Comparison of ENCODE assay signal across 25 cellular contexts in the genomic region with DNA sequence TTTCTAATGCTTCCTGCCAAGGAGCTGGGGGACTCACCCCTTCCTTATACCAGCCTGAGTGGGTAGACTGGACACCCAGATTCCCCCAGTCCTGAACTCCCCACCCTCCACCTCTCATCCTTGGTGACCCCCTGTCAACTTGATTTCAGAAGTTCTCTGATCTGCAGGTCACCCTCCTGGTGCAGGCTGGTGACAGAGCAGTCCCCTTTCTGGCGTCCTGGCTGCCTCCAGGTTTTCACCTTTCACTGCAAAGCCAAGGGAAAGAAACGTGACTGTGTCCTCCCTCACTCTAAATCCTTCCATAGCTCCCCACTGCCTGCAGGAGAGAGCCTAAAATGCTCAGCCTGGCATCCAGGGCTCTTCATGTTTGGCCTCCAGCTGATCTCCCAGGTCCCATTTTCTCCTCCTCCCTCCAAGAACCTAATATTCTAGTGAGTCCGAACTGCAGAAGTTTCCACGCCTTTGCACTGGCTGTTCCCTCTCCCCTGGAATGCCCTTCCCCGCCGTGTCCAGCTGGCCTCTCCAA. TPM values are rescaled to one million over a fixed set of nuclear protein-coding genes. Genes with fewer than 3 reads are reported as not detected.
A peak's percentile ranks its signal among the peaks of the same experiment; 100 is the strongest.
DNase-seq lines count a peak whose midpoint lies in the region; ATAC-seq, FAIRE-seq and TF ChIP-seq lines count a peak whose summit lies in the region.
"Had no signal": no experiment of that assay in that cellular context is flagged by ENCODE, and none has a peak within 500 bp of the region (broad histone marks: within the 10 kb centered on the region; RNA-seq: fewer than 3 reads in every experiment).

No MANE protein-coding gene starts in this region.

- no peak overlapping the region for H3K4ac ChIP-seq in H1 (replicated peaks; ENCODE audit: insufficient read length, low read depth, low read length)

- H2BK5ac ChIP-seq in H1 (ENCODE audit: low read depth, low read length): no peak overlapping the region

- H3K27ac ChIP-seq in H1 (ENCODE audit: low read depth, low read length): no peak overlapping the region
- H3K27ac ChIP-seq: BLaER1 had no signal

- no peak overlapping the region for H2BK20ac ChIP-seq in H1 (ENCODE audit: low read length)

- no peaks in the 10 kb centered on the region for H4K20me1 ChIP-seq in H1 (replicated peaks in 1 of 2; ENCODE audit: control insufficient read depth in 1 of 2, insufficient read depth in 2 of 2, low read length in 2 of 2)
- H4K20me1 ChIP-seq: BLaER1 had no signal

- H3K4me3 Mint-ChIP-seq in WTC11: no peak overlapping the region
- no peak overlapping the region for H3K4me3 Mint-ChIP-seq in stimulated activated effector memory CD8-positive, alpha-beta T cell treated with anti-CD3 and anti-CD28 coated beads, Interleukin-12 subunit alpha, Interleukin-12 subunit beta, amount 100 ng/mL, for 72 hours
- H3K4me3 Mint-ChIP-seq: HFFc6 had no signal

- peaks cover 3% of the 10 kb centered on the region; the same call in 1 of the 2 replicates for H3K9me3 Mint-ChIP-seq in WTC11
- no peaks in the 10 kb centered on the region for H3K9me3 Mint-ChIP-seq in stimulated activated effector memory CD8-positive, alpha-beta T cell treated with anti-CD3 and anti-CD28 coated beads, Interleukin-12 subunit alpha, Interleukin-12 subunit beta, amount 100 ng/mL, for 72 hours

- H3K27ac Mint-ChIP-seq in WTC11: no peak overlapping the region
- peak overlapping the region; percentile 35 for H3K27ac Mint-ChIP-seq in stimulated activated effector memory CD8-positive, alpha-beta T cell treated with anti-CD3 and anti-CD28 coated beads, Interleukin-12 subunit alpha, Interleukin-12 subunit beta, amount 100 ng/mL, for 72 hours
- H3K27ac Mint-ChIP-seq: CD4-positive, CD25-positive, alpha-beta regulatory T cell; HFFc6 had no signal

- H3K23me2 ChIP-seq in H1 (ENCODE audit: low read depth, low read length): peaks cover 6% of the 10 kb centered on the region; the same call in 1 of the 2 replicates

- H2BK15ac ChIP-seq in H1 (ENCODE audit: low read length): no peak overlapping the region

- H3K79me1 ChIP-seq in H1 (ENCODE audit: low read depth, low read length): no peaks in the 10 kb centered on the region

- POLR2A ChIA-PET in WTC11 (lab: Charles Lee): no interaction called here
- POLR2A ChIA-PET in H1 (lab: Charles Lee; ENCODE audit: partially characterized antibody): interaction anchor here (0.7 to 1.7 kb wide), 4 partner anchors 10 to 242 kb away, joined by 3 to 7 read pairs (median 4); partner anchors contain the start of gene EEF2

- TF ChIP-seq POLR2A in H1 (IDR thresholded peaks at IDR 0.05; ENCODE audit: control extremely low read depth in 1 of 2, low read depth in 2 of 2, low read length in 2 of 2): no peak

- TF ChIP-seq CTCF in WTC11 (IDR thresholded peaks at IDR 0.05) (no peak), H1 (IDR thresholded peaks at IDR 0.05; ENCODE audit: control extremely low read depth in 1 of 3, insufficient read depth in 1 of 3, low read depth in 1 of 3, low read length in 3 of 3) (no peak)

- 80% methylated on average over 6 of the region's 6 CpGs; no CpG with 5 or more reads in 1 of the 2 experiments for WGBS in H1 (ENCODE audit: extremely low coverage in 1 of 2, insufficient coverage in 1 of 2, insufficient read length in 1 of 2, insufficient replicate concordance in 2 of 2, low coverage in 1 of 2, low lambda C conversion rate in 2 of 2, missing lambda C conversion rate in 1 of 2), 2 experiments

- H4K91ac ChIP-seq in H1 (replicated peaks; ENCODE audit: insufficient read length, low read length): no peak overlapping the region

- no peak overlapping the region for H3K56ac ChIP-seq in H1 (replicated peaks; ENCODE audit: insufficient read length, low read depth, low read length)

- H3K4me1 Mint-ChIP-seq in WTC11: no peaks in the 10 kb centered on the region
- H3K4me1 Mint-ChIP-seq in stimulated activated effector memory CD8-positive, alpha-beta T cell treated with anti-CD3 and anti-CD28 coated beads, Interleukin-12 subunit alpha, Interleukin-12 subunit beta, amount 100 ng/mL, for 72 hours: peaks cover 33% of the 10 kb centered on the region

- no peak overlapping the region for H2BK120ac ChIP-seq in H1 (replicated peaks; ENCODE audit: low read depth, low read length)

- TF ChIP-seq EP300 in H1 (IDR thresholded peaks at IDR 0.05; ENCODE audit: borderline replicate concordance in 1 of 2, low read depth in 2 of 2, low read length in 2 of 2): no peak

- H3K4me2 ChIP-seq in H1 (ENCODE audit: insufficient read depth in 1 of 2, low read depth in 2 of 2, low read length in 2 of 2): no peak overlapping the region
- H3K4me2 ChIP-seq: BLaER1 had no signal

- no peak overlapping the region for H2AK5ac ChIP-seq in H1 (ENCODE audit: low read depth, low read length)

- no peak overlapping the region for H4K8ac ChIP-seq in H1 (ENCODE audit: extremely low read depth, insufficient read depth, low read length)

- DNase-seq in WTC11 (ENCODE audit: low spot score) (no peak), H1 (ENCODE audit: low read depth in 1 of 2, low spot score in 2 of 2) (no peak), T1000 (lab: John Stamatoyannopoulos, UW) (no peak)
- no peak for DNase-seq in stimulated activated effector memory CD8-positive, alpha-beta T cell treated with anti-CD3 and anti-CD28 coated beads, Interleukin-12 subunit alpha, Interleukin-12 subunit beta, amount 100 ng/mL, for 72 hours (ENCODE audit: low spot score in 2 of 2)
- no peak for DNase-seq in activated CD8-positive, alpha-beta memory T cell treated with anti-CD3 and anti-CD28 coated beads, Interleukin-2, amount 50 U/mL, for 48 hours
- DNase-seq: CD4-positive, CD25-positive, alpha-beta regulatory T cell; H7; HFFc6; KG1; MG63; NCI-H1105 treated with DMSO at 0.1 percent for 48 hours; NCI-H146; NCI-H1930; NCI-H446 treated with DMSO at 0.1 percent for 48 hours; NCI-H526; NCI-H82; NK-92 treated with Interleukin-12 subunit alpha and Interleukin-12 subunit beta, amount 100 ng/mL, for 24 hours; Right ventricle myocardium superior; RPMI8226 had no signal

- no peak for ATAC-seq in WTC11
- ATAC-seq in stimulated activated effector memory CD8-positive, alpha-beta T cell treated with anti-CD3 and anti-CD28 coated beads, Interleukin-12 subunit alpha, Interleukin-12 subunit beta, amount 100 ng/mL, for 72 hours: no peak

- 0 out of 4 replicates have a peak, but pooled peaks cover 0 to 4% of the 10 kb centered on the region in 2 experiments for H3K9me3 ChIP-seq in H1 (ENCODE audit: insufficient read depth in 2 of 2, low read depth in 1 of 2, low read length in 1 of 2)
- H3K9me3 ChIP-seq: MG63 had no signal

- no peak overlapping the region for H3K23ac ChIP-seq in H1 (ENCODE audit: insufficient read length)

- H3K36me3 Mint-ChIP-seq in WTC11: no peaks in the 10 kb centered on the region
- peaks cover 6% of the 10 kb centered on the region for H3K36me3 Mint-ChIP-seq in stimulated activated effector memory CD8-positive, alpha-beta T cell treated with anti-CD3 and anti-CD28 coated beads, Interleukin-12 subunit alpha, Interleukin-12 subunit beta, amount 100 ng/mL, for 72 hours

- H3K79me2 ChIP-seq in H1 (ENCODE audit: control insufficient read depth in 1 of 2, insufficient read depth in 2 of 2, low read length in 2 of 2): no peaks in the 10 kb centered on the region

- peaks cover 0 to 5% (median 1%) of the 10 kb centered on the region in 4 experiments; a peak in 2 of 7 replicates for H3K4me1 ChIP-seq in H1 (replicated peaks in 1 of 4; ENCODE audit: control insufficient read depth in 3 of 4, insufficient read depth in 4 of 4, low read length in 3 of 4)

- no peak overlapping the region for H3K14ac ChIP-seq in H1 (ENCODE audit: insufficient read length)

- H3K18ac ChIP-seq in H1 (ENCODE audit: extremely low read depth, low read length): no peak overlapping the region

- TF ChIP-seq RAD21 in H1 (IDR thresholded peaks at IDR 0.05 in 1 of 2, conservative IDR thresholded peaks at IDR 0.05 in 1 of 2; ENCODE audit: low read depth in 2 of 2, low read length in 2 of 2): no peak

- FAIRE-seq in H1 (lab: Jason Lieb, UNC): no peak
- FAIRE-seq: A204.1, D721Med, GM18507 had no signal

- CTCF ChIA-PET in WTC11 (lab: Charles Lee) (interaction anchor here (0.7 to 2.5 kb wide), 3 partner anchors 17 to 32 kb away, joined by 3 to 16 read pairs (median 3); no protein-coding TSS in a partner anchor), H1 (lab: Charles Lee; ENCODE audit: partially characterized antibody) (interaction anchor here (0.5 to 1.9 kb wide), 5 partner anchors 19 to 192 kb away, joined by 3 to 6 read pairs (median 4); no protein-coding TSS in a partner anchor)

- H3K27me3 ChIP-seq in H1 (replicated peaks in 1 of 4; ENCODE audit: control insufficient read depth in 3 of 4, extremely low read depth in 1 of 4, insufficient read depth in 3 of 4, low read length in 3 of 4): peaks cover 0 to 9% (median 8%) of the 10 kb centered on the region in 4 experiments; a peak in 6 of 7 replicates

- H3K4me3 ChIP-seq in H1 (ENCODE audit: extremely low read depth in 1 of 4, insufficient read depth in 2 of 4, low read depth in 3 of 4, low read length in 4 of 4): no peak overlapping the region
- H3K4me3 ChIP-seq: BLaER1, MG63 had no signal

- H3K27me3 Mint-ChIP-seq in WTC11 (ENCODE audit: low read depth): peaks cover 24% of the 10 kb centered on the region

- no peaks in the 10 kb centered on the region for H3K36me3 ChIP-seq in H1 (ENCODE audit: control insufficient read depth in 2 of 4, insufficient read depth in 4 of 4, low read length in 3 of 4)
- H3K36me3 ChIP-seq: BLaER1, MG63 had no signal

- H2AFZ ChIP-seq in H1 (ENCODE audit: low read length): no peak overlapping the region

- H3K9ac ChIP-seq in H1 (replicated peaks in 1 of 4; ENCODE audit: extremely low read depth in 1 of 4, low read depth in 3 of 4, low read length in 3 of 4): no peak overlapping the region
- H3K9ac ChIP-seq: BLaER1 had no signal

- no peak overlapping the region for H4K5ac ChIP-seq in H1 (ENCODE audit: insufficient read length, low read depth, low read length)

- no peak overlapping the region for H2BK12ac ChIP-seq in H1 (ENCODE audit: low read depth, low read length)

RNA-seq across cellular contexts. Expression of gene MATK, which starts 4.1 kb away (rescaled TPM):
- 26.1 to 29.0 TPM (median 28.3 TPM) in 3 replicates for total RNA-seq in WTC11 (2021)
- 21.4 and 21.5 TPM in 2 replicates for total RNA-seq in H1 (2021; fragmentation: NEBNext Ultra II Directional; extraction: Animal tissue kit (Norgen Biotek cat#: 25700))
- polyA plus RNA-seq in H1 (2011; rRNA removed): 20.5 and 37.8 TPM in 2 replicates
- 25.4 TPM for polyA plus RNA-seq in H1 (2011; cell fraction: cytosol; rRNA removed)
- polyA plus RNA-seq in H1 (2011; cell fraction: nucleus; rRNA removed): 41.2 TPM
- 10.5 to 20.3 TPM (median 18.1 TPM) in 4 replicates for polyA plus RNA-seq in H1 (2012, experiment 1 of 2)
- 15.0 TPM for polyA plus RNA-seq in H1 (2012, experiment 2 of 2)
- polyA plus RNA-seq in H1 (2013, experiment 1 of 2): 15.8 TPM
- 15.4 TPM for polyA plus RNA-seq in H1 (2013, experiment 2 of 2)
- 8.1 and 9.1 TPM in 2 replicates for polyA minus RNA-seq in H1 (2011; rRNA and poly(A)+ RNA removed)
- 15.0 TPM for polyA minus RNA-seq in H1 (2011; cell fraction: cytosol; rRNA and poly(A)+ RNA removed)
- polyA minus RNA-seq in H1 (2011; cell fraction: nucleus; rRNA and poly(A)+ RNA removed): 11.9 TPM
- total RNA-seq: HFFc6 had no signal
- polyA plus RNA-seq: AG04450 had no signal

RNA-seq across cellular contexts. Expression of gene RAX2, which starts 18.2 kb away (rescaled TPM):
- total RNA-seq in WTC11 (2021): 0.09 TPM in 1 of 3 replicates, not detected in the others
- not detected in 2 replicates for total RNA-seq in H1 (2021; fragmentation: NEBNext Ultra II Directional; extraction: Animal tissue kit (Norgen Biotek cat#: 25700))
- polyA plus RNA-seq in H1 (2011; rRNA removed): 0.08 and 0.19 TPM in 2 replicates
- 0.09 TPM for polyA plus RNA-seq in H1 (2011; cell fraction: cytosol; rRNA removed)
- 0.33 TPM for polyA plus RNA-seq in H1 (2011; cell fraction: nucleus; rRNA removed)
- polyA plus RNA-seq in H1 (2012, experiment 1 of 2): 0.11 TPM in 1 of 4 replicates, not detected in the others
- not detected for polyA plus RNA-seq in H1 (2012, experiment 2 of 2)
- 0.04 TPM for polyA plus RNA-seq in H1 (2013, experiment 1 of 2)
- 0.06 TPM for polyA plus RNA-seq in H1 (2013, experiment 2 of 2)
- polyA minus RNA-seq in H1 (2011; rRNA and poly(A)+ RNA removed): not detected in 2 replicates
- polyA minus RNA-seq in H1 (2011; cell fraction: cytosol; rRNA and poly(A)+ RNA removed): not detected
- 0.40 TPM for polyA minus RNA-seq in H1 (2011; cell fraction: nucleus; rRNA and poly(A)+ RNA removed)
- total RNA-seq: CD4-positive, CD25-positive, alpha-beta regulatory T cell; H7; HFFc6; Right ventricle myocardium superior; SK-MEL-5 had no signal
- polyA plus RNA-seq: AG04450 had no signal

RNA-seq across cellular contexts. Expression of gene MRPL54, which starts 27.8 kb away (rescaled TPM):
- 60.9 to 65.3 TPM (median 62.3 TPM) in 3 replicates for total RNA-seq in WTC11 (2021)
- 72.8 and 80.3 TPM in 2 replicates for total RNA-seq in H1 (2021; fragmentation: NEBNext Ultra II Directional; extraction: Animal tissue kit (Norgen Biotek cat#: 25700))
- 63.8 and 83.6 TPM in 2 replicates for polyA plus RNA-seq in H1 (2011; rRNA removed)
- 71.0 TPM for polyA plus RNA-seq in H1 (2011; cell fraction: cytosol; rRNA removed)
- 47.1 TPM for polyA plus RNA-seq in H1 (2011; cell fraction: nucleus; rRNA removed)
- polyA plus RNA-seq in H1 (2012, experiment 1 of 2): 42.7 to 64.5 TPM (median 57.7 TPM) in 4 replicates
- polyA plus RNA-seq in H1 (2012, experiment 2 of 2): 118 TPM
- 48.2 TPM for polyA plus RNA-seq in H1 (2013, experiment 1 of 2)
- polyA plus RNA-seq in H1 (2013, experiment 2 of 2): 51.1 TPM
- 6.2 and 7.2 TPM in 2 replicates for polyA minus RNA-seq in H1 (2011; rRNA and poly(A)+ RNA removed)
- polyA minus RNA-seq in H1 (2011; cell fraction: cytosol; rRNA and poly(A)+ RNA removed): 19.3 TPM
- 11.1 TPM for polyA minus RNA-seq in H1 (2011; cell fraction: nucleus; rRNA and poly(A)+ RNA removed)

RNA-seq across cellular contexts. Expression of gene APBA3, which starts 28.8 kb away (rescaled TPM):
- 27.5 to 29.6 TPM (median 28.1 TPM) in 3 replicates for total RNA-seq in WTC11 (2021)
- 21.4 and 23.4 TPM in 2 replicates for total RNA-seq in H1 (2021; fragmentation: NEBNext Ultra II Directional; extraction: Animal tissue kit (Norgen Biotek cat#: 25700))
- polyA plus RNA-seq in H1 (2011; rRNA removed): 36.9 and 48.4 TPM in 2 replicates
- polyA plus RNA-seq in H1 (2011; cell fraction: cytosol; rRNA removed): 33.3 TPM
- polyA plus RNA-seq in H1 (2011; cell fraction: nucleus; rRNA removed): 74.8 TPM
- 17.8 to 23.6 TPM (median 21.2 TPM) in 4 replicates for polyA plus RNA-seq in H1 (2012, experiment 1 of 2)
- polyA plus RNA-seq in H1 (2012, experiment 2 of 2): 27.9 TPM
- polyA plus RNA-seq in H1 (2013, experiment 1 of 2): 20.4 TPM
- polyA plus RNA-seq in H1 (2013, experiment 2 of 2): 17.7 TPM
- 12.6 and 14.5 TPM in 2 replicates for polyA minus RNA-seq in H1 (2011; rRNA and poly(A)+ RNA removed)
- 25.8 TPM for polyA minus RNA-seq in H1 (2011; cell fraction: cytosol; rRNA and poly(A)+ RNA removed)
- 32.4 TPM for polyA minus RNA-seq in H1 (2011; cell fraction: nucleus; rRNA and poly(A)+ RNA removed)
